28 cellular contexts compared by ENCODE assay signal in genomic region chr13:106814389-106814903, GRCh38.
"Had no signal": no experiment of that assay in that cellular context is flagged by ENCODE, and none has a peak within 500 bp of the region (broad histone marks: within the 10 kb centered on the region; RNA-seq: fewer than 3 reads in every experiment).

No MANE protein-coding gene starts in this region.

- ATAC-seq: activated CD4-positive, CD25-positive, alpha-beta regulatory T cell treated with anti-CD3 and anti-CD28 coated beads, Interleukin-2, amount 50 U/mL, for 24 hours; activated naive CD8-positive, alpha-beta T cell treated with anti-CD3 and anti-CD28 coated beads, Interleukin-2, amount 50 U/mL, for 24 hours; esophagus mucosa; left lung; lower lobe of right lung; natural killer cell; right lobe of liver had no signal

- H3K4me1 ChIP-seq: breast epithelium, left lung, lower lobe of right lung, right lobe of liver had no signal

- H3K9me3 ChIP-seq: breast epithelium, left lung, lower lobe of right lung, ovary, right lobe of liver, thoracic aorta had no signal

- H3K4me3 ChIP-seq: breast epithelium, left lung, lower lobe of right lung, ovary, right lobe of liver, skin epidermis, thoracic aorta had no signal

- H3K27ac ChIP-seq: breast epithelium, left lung, lower lobe of right lung, ovary, right lobe of liver, skin epidermis, thoracic aorta, VCaP had no signal

- H3K27me3 ChIP-seq: breast epithelium, left lung, ovary, right lobe of liver had no signal

- H3K36me3 ChIP-seq: breast epithelium, left lung, lower lobe of right lung, ovary, right lobe of liver, thoracic aorta had no signal

- DNase-seq: activated CD4-positive, alpha-beta memory T cell treated with anti-CD3 and anti-CD28 coated beads, Interleukin-2, amount 10 ng/mL, durations not matched to agents 7 days and 5 days; activated CD4-positive, alpha-beta T cell treated with anti-CD3 and anti-CD28 coated beads, Interleukin-2, amount 10 ng/mL, durations not matched to agents 24 days and 14 days; activated CD8-positive, alpha-beta memory T cell treated with anti-CD3 and anti-CD28 coated beads, Interleukin-2, amount 50 U/mL, for 48 hours; activated gamma-delta T cell treated with Interleukin-2 at 50 U/mL for 16 hours; activated naive CD8-positive, alpha-beta T cell treated with anti-CD3 and anti-CD28 coated beads, Interleukin-2, amount 50 U/mL, for 24 hours; activated T-cell treated with anti-CD3 and anti-CD28 coated beads, Interleukin-2, amount 50 U/mL, for 24 hours; central memory CD4-positive, alpha-beta T cell; endodermal cell; foreskin fibroblast; head of caudate nucleus; hypothalamus; kidney glomerular epithelial cell; left lung; lower lobe of right lung; mesenchymal stem cell; natural killer cell; ovary; right lobe of liver; stimulated activated CD4-positive, alpha-beta T cell treated with anti-CD3 and anti-CD28 coated beads, Interleukin-12 subunit alpha, Interleukin-12 subunit beta, amount 100 ng/mL, for 4 hours; stimulated activated CD4-positive, alpha-beta T cell treated with anti-CD3 and anti-CD28 coated beads, Interleukin-4, amount 100 ng/mL, for 1 hour; T-helper 9 cell; trophoblast cell had no signal
